Comparison of ENCODE assay signal across 1 cellular context in the genomic region with DNA sequence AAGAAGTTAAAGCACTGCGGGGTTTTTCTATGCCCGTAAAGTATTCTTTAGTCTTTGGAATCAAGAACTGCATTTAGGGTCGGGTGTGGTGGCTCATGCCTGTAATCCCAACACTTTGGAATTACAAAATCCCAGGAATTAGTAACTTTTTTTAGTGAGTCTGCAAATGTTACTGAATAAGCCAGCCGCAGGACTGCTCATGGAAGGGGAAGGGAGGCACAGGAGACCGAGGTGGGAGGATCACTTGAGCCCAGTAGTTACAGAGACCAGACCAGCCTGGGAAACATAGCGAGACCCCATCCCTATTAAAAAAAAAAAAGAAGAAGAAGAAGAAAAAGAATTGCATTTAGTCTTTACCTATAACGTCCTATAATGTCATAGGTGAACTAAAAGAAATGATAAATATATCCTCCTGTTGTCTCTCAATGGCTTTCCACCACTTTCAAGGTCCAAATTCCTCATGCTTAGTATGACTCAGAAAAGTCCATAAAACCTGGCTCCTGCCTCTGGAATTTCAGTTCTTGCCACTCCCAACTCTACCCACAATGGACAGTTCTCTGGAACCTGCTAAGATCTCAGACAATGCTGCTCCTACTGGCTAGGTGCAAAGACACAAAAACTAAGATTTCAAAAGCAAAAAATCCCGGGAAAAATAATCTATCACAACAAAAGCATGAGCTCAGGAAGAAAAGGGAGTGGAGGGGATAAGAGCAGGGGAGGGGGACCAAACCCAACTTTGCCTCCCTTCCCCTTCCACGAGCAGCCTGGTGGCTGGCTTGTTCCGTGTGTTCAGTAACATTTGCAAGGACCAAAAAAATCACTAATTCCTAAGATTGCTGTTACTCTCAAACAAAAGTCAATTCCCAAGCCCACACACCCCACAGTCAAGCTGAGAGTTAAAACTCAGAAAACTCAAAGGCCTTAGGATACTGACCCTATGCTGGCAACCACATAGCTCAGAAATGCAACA.
TF ChIP-seq lines count a peak whose summit lies in the region.

No MANE protein-coding gene starts in this region.

TF ChIP-seq in HepG2, 621 proteins besides CTCF, POLR2A, EP300 and RAD21 (continued from another document and continues in another):
- TF ChIP-seq, protein P1, sequence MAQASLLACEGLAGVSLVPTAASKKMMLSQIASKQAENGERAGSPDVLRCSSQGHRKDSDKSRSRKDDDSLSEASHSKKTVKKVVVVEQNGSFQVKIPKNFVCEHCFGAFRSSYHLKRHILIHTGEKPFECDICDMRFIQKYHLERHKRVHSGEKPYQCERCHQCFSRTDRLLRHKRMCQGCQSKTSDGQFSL (CRISPR knock-in tag; IDR thresholded peaks at IDR 0.05), result no peak
- no peak for TF ChIP-seq ZNF296 (CRISPR knock-in tag; conservative IDR thresholded peaks at IDR 0.05)
- TF ChIP-seq, protein P2, sequence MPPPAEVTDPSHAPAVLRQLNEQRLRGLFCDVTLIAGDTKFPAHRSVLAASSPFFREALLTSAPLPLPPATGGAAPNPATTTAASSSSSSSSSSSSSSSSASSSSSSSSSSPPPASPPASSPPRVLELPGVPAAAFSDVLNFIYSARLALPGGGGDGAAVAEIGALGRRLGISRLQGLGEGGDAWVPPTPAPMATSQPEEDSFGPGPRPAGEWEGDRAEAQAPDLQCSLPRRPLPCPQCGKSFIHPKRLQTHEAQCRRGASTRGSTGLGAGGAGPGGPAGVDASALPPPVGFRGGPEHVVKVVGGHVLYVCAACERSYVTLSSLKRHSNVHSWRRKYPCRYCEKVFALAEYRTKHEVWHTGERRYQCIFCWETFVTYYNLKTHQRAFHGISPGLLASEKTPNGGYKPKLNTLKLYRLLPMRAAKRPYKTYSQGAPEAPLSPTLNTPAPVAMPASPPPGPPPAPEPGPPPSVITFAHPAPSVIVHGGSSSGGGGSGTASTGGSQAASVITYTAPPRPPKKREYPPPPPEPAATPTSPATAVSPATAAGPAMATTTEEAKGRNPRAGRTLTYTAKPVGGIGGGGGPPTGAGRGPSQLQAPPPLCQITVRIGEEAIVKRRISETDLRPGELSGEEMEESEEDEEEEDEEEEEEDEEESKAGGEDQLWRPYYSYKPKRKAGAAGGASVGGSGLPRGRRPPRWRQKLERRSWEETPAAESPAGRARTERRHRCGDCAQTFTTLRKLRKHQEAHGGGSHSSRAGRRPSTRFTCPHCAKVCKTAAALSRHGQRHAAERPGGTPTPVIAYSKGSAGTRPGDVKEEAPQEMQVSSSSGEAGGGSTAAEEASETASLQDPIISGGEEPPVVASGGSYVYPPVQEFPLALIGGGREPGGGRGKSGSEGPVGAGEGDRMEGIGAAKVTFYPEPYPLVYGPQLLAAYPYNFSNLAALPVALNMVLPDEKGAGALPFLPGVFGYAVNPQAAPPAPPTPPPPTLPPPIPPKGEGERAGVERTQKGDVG (CRISPR knock-in tag; IDR thresholded peaks at IDR 0.05; ENCODE audit: borderline replicate concordance), result 0 out of 2 replicates have a peak, but pooled peaks have one; percentile 43
- no peak for TF ChIP-seq MEIS2 (CRISPR knock-in tag; IDR thresholded peaks at IDR 0.05)
- TF ChIP-seq PCBP1 (IDR thresholded peaks at IDR 0.05; ENCODE audit: borderline replicate concordance, low read depth, low read length), result no peak
- no peak for TF ChIP-seq ZNF180 (CRISPR knock-in tag; IDR thresholded peaks at IDR 0.05; ENCODE audit: borderline replicate concordance, low read depth)
- TF ChIP-seq PAF1 (CRISPR knock-in tag; IDR thresholded peaks at IDR 0.05), result no peak
- no peak for TF ChIP-seq ZNF343 (CRISPR knock-in tag; IDR thresholded peaks at IDR 0.05)
- TF ChIP-seq BRD4 (CRISPR knock-in tag; IDR thresholded peaks at IDR 0.05), result no peak
- TF ChIP-seq ZNF331 (CRISPR knock-in tag; IDR thresholded peaks at IDR 0.05), result peak; percentile 35; the same call in 1 of the 2 replicates
- TF ChIP-seq, protein P3, sequence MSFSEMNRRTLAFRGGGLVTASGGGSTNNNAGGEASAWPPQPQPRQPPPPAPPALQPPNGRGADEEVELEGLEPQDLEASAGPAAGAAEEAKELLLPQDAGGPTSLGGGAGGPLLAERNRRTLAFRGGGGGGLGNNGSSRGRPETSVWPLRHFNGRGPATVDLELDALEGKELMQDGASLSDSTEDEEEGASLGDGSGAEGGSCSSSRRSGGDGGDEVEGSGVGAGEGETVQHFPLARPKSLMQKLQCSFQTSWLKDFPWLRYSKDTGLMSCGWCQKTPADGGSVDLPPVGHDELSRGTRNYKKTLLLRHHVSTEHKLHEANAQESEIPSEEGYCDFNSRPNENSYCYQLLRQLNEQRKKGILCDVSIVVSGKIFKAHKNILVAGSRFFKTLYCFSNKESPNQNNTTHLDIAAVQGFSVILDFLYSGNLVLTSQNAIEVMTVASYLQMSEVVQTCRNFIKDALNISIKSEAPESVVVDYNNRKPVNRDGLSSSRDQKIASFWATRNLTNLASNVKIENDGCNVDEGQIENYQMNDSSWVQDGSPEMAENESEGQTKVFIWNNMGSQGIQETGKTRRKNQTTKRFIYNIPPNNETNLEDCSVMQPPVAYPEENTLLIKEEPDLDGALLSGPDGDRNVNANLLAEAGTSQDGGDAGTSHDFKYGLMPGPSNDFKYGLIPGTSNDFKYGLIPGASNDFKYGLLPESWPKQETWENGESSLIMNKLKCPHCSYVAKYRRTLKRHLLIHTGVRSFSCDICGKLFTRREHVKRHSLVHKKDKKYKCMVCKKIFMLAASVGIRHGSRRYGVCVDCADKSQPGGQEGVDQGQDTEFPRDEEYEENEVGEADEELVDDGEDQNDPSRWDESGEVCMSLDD (CRISPR knock-in tag; IDR thresholded peaks at IDR 0.05; ENCODE audit: borderline replicate concordance), result no peak
- TF ChIP-seq, protein P4, sequence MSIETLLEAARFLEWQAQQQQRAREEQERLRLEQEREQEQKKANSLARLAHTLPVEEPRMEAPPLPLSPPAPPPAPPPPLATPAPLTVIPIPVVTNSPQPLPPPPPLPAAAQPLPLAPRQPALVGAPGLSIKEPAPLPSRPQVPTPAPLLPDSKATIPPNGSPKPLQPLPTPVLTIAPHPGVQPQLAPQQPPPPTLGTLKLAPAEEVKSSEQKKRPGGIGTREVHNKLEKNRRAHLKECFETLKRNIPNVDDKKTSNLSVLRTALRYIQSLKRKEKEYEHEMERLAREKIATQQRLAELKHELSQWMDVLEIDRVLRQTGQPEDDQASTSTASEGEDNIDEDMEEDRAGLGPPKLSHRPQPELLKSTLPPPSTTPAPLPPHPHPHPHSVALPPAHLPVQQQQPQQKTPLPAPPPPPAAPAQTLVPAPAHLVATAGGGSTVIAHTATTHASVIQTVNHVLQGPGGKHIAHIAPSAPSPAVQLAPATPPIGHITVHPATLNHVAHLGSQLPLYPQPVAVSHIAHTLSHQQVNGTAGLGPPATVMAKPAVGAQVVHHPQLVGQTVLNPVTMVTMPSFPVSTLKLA (IDR thresholded peaks at IDR 0.05), result no peak
- TF ChIP-seq KLF6 (CRISPR knock-in tag; IDR thresholded peaks at IDR 0.05), result no peak
- TF ChIP-seq, protein P5, sequence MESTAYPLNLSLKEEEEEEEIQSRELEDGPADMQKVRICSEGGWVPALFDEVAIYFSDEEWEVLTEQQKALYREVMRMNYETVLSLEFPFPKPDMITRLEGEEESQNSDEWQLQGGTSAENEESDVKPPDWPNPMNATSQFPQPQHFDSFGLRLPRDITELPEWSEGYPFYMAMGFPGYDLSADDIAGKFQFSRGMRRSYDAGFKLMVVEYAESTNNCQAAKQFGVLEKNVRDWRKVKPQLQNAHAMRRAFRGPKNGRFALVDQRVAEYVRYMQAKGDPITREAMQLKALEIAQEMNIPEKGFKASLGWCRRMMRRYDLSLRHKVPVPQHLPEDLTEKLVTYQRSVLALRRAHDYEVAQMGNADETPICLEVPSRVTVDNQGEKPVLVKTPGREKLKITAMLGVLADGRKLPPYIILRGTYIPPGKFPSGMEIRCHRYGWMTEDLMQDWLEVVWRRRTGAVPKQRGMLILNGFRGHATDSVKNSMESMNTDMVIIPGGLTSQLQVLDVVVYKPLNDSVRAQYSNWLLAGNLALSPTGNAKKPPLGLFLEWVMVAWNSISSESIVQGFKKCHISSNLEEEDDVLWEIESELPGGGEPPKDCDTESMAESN (CRISPR knock-in tag; conservative IDR thresholded peaks at IDR 0.05), result peak; percentile 58; the same call in 1 of the 2 replicates
- no peak for TF ChIP-seq ZNF451 (CRISPR knock-in tag; IDR thresholded peaks at IDR 0.05)
- TF ChIP-seq, protein P6, sequence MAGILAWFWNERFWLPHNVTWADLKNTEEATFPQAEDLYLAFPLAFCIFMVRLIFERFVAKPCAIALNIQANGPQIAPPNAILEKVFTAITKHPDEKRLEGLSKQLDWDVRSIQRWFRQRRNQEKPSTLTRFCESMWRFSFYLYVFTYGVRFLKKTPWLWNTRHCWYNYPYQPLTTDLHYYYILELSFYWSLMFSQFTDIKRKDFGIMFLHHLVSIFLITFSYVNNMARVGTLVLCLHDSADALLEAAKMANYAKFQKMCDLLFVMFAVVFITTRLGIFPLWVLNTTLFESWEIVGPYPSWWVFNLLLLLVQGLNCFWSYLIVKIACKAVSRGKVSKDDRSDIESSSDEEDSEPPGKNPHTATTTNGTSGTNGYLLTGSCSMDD (CRISPR knock-in tag; IDR thresholded peaks at IDR 0.05), result no peak
- TF ChIP-seq GTF2F1 (IDR thresholded peaks at IDR 0.05; ENCODE audit: low read length), result peak; percentile 19; the same call in 1 of the 2 replicates
- TF ChIP-seq SSRP1 (CRISPR knock-in tag; IDR thresholded peaks at IDR 0.05), result peak; percentile 80; the same call in 1 of the 2 replicates
- TF ChIP-seq, protein P7, sequence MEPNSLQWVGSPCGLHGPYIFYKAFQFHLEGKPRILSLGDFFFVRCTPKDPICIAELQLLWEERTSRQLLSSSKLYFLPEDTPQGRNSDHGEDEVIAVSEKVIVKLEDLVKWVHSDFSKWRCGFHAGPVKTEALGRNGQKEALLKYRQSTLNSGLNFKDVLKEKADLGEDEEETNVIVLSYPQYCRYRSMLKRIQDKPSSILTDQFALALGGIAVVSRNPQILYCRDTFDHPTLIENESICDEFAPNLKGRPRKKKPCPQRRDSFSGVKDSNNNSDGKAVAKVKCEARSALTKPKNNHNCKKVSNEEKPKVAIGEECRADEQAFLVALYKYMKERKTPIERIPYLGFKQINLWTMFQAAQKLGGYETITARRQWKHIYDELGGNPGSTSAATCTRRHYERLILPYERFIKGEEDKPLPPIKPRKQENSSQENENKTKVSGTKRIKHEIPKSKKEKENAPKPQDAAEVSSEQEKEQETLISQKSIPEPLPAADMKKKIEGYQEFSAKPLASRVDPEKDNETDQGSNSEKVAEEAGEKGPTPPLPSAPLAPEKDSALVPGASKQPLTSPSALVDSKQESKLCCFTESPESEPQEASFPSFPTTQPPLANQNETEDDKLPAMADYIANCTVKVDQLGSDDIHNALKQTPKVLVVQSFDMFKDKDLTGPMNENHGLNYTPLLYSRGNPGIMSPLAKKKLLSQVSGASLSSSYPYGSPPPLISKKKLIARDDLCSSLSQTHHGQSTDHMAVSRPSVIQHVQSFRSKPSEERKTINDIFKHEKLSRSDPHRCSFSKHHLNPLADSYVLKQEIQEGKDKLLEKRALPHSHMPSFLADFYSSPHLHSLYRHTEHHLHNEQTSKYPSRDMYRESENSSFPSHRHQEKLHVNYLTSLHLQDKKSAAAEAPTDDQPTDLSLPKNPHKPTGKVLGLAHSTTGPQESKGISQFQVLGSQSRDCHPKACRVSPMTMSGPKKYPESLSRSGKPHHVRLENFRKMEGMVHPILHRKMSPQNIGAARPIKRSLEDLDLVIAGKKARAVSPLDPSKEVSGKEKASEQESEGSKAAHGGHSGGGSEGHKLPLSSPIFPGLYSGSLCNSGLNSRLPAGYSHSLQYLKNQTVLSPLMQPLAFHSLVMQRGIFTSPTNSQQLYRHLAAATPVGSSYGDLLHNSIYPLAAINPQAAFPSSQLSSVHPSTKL (CRISPR knock-in tag; IDR thresholded peaks at IDR 0.05), result peak; percentile 92
- peak; percentile 46; the same call in 1 of the 2 replicates for TF ChIP-seq MIXL1 (CRISPR knock-in tag; IDR thresholded peaks at IDR 0.05)
- peak; percentile 85; the same call in 1 of the 2 replicates for TF ChIP-seq SOX5 (CRISPR knock-in tag; IDR thresholded peaks at IDR 0.05; ENCODE audit: borderline replicate concordance)
- peak; percentile 34; the same call in 1 of the 2 replicates for TF ChIP-seq MED1 (CRISPR knock-in tag; IDR thresholded peaks at IDR 0.05)
- TF ChIP-seq, protein P8, sequence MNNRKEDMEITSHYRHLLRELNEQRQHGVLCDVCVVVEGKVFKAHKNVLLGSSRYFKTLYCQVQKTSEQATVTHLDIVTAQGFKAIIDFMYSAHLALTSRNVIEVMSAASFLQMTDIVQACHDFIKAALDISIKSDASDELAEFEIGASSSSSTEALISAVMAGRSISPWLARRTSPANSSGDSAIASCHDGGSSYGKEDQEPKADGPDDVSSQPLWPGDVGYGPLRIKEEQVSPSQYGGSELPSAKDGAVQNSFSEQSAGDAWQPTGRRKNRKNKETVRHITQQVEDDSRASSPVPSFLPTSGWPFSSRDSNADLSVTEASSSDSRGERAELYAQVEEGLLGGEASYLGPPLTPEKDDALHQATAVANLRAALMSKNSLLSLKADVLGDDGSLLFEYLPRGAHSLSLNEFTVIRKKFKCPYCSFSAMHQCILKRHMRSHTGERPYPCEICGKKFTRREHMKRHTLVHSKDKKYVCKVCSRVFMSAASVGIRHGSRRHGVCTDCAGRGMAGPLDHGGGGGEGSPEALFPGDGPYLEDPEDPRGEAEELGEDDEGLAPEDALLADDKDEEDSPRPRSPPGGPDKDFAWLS (CRISPR knock-in tag; IDR thresholded peaks at IDR 0.05; ENCODE audit: borderline replicate concordance), result no peak
- TF ChIP-seq, protein P9, sequence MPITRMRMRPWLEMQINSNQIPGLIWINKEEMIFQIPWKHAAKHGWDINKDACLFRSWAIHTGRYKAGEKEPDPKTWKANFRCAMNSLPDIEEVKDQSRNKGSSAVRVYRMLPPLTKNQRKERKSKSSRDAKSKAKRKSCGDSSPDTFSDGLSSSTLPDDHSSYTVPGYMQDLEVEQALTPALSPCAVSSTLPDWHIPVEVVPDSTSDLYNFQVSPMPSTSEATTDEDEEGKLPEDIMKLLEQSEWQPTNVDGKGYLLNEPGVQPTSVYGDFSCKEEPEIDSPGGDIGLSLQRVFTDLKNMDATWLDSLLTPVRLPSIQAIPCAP (CRISPR knock-in tag; IDR thresholded peaks at IDR 0.05; ENCODE audit: low read depth), result no peak
- no peak for TF ChIP-seq ZNF24 (IDR thresholded peaks at IDR 0.05)
- TF ChIP-seq ZNF589 (CRISPR knock-in tag; conservative IDR thresholded peaks at IDR 0.05), result no peak
- 0 out of 4 replicates have a peak, but pooled peaks of 1 of the 2 experiments have one; percentile 1 for TF ChIP-seq KLF16 (CRISPR knock-in tag; IDR thresholded peaks at IDR 0.05)
- TF ChIP-seq PLRG1 (conservative IDR thresholded peaks at IDR 0.05), result no peak
- TF ChIP-seq ISL2 (CRISPR knock-in tag; IDR thresholded peaks at IDR 0.05), result peak; percentile 30; the same call in 1 of the 2 replicates
- no peak for TF ChIP-seq ETV6 (CRISPR knock-in tag; conservative IDR thresholded peaks at IDR 0.05)
- no peak for TF ChIP-seq ZZZ3 (CRISPR knock-in tag; IDR thresholded peaks at IDR 0.05; ENCODE audit: borderline replicate concordance)
- peak; percentile 79 for TF ChIP-seq MIER2 (CRISPR knock-in tag; IDR thresholded peaks at IDR 0.05)
- peak; percentile 21; the same call in 1 of the 2 replicates for TF ChIP-seq GABPB1 (CRISPR knock-in tag; IDR thresholded peaks at IDR 0.05)
- no peak for TF ChIP-seq KAT2B (IDR thresholded peaks at IDR 0.05; ENCODE audit: borderline replicate concordance, low read depth, low read length)
- TF ChIP-seq KAT8 (CRISPR knock-in tag; IDR thresholded peaks at IDR 0.05), result peak; percentile 59
- TF ChIP-seq, protein P10, sequence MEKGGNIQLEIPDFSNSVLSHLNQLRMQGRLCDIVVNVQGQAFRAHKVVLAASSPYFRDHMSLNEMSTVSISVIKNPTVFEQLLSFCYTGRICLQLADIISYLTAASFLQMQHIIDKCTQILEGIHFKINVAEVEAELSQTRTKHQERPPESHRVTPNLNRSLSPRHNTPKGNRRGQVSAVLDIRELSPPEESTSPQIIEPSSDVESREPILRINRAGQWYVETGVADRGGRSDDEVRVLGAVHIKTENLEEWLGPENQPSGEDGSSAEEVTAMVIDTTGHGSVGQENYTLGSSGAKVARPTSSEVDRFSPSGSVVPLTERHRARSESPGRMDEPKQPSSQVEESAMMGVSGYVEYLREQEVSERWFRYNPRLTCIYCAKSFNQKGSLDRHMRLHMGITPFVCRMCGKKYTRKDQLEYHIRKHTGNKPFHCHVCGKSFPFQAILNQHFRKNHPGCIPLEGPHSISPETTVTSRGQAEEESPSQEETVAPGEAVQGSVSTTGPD (CRISPR knock-in tag; IDR thresholded peaks at IDR 0.05), result no peak
